In genomic region chr19:37829526-37829925, GRCh38 we compare ENCODE assay signal across 9 cellular contexts.
"Had no signal": no experiment of that assay in that cellular context is flagged by ENCODE, and none has a peak within 500 bp of the region (broad histone marks: within the 10 kb centered on the region; RNA-seq: fewer than 3 reads in every experiment).

No MANE protein-coding gene starts in this region.

- H3K4me1 ChIP-seq: HAP-1 had no signal

- H3K27ac Mint-ChIP-seq: GM23338, HFFc6 had no signal

- H3K4me3 Mint-ChIP-seq: GM23338, HFFc6, IgD-negative memory B cell had no signal

- FAIRE-seq: HepG2 had no signal

- H3K36me3 Mint-ChIP-seq: IgD-negative memory B cell had no signal

- H3K27ac ChIP-seq: HL-60 had no signal

- H3K9me3 ChIP-seq: HAP-1 had no signal

- ATAC-seq: GM23338, HCT116, HepG2 had no signal

- H3K4me2 ChIP-seq: GM23338 had no signal

- H3K4me3 ChIP-seq: GM23338, HAP-1 had no signal

- DNase-seq: H7, HFFc6, KBM-7 had no signal

- H3K4me1 Mint-ChIP-seq: GM23338, IgD-negative memory B cell had no signal

- H3K36me3 ChIP-seq: HAP-1 had no signal
